In the genomic region with DNA sequence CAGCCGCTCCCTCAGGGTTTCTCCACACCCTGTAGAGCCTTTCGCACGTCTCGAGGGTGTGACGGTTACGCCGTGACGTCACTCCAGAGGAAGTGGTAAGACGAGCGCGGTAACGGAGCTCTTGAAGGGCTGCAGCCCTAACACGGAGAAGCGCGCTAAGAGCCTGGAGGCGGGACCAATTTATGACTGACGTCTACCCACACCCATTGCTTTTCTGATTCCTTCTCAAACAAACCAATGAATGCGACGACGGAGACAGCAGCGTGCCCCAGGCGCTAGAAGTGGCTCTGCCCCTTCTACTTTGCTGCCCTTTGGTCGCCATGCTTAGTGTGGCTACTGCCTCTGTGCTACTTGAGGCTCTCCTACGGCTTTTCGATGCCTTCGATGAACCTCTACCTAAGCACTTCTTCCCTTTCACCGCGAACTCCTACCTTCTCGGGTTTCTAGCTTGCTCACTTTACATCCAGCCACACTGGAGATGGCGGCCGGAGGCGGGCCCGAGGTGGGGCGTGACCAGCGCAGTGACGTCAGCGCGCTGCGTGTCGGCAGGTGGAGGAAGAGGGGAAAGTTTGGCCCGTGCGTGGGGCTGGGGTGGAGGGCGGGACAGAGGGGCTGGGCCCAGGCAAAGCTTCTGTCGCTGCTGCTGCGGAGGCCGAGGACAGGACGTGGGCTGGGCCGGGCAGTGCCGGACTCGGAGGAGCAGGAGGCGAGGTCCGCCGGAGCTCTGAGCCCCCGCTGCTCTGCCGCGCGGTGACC, we compare ENCODE assay signal across 1 cellular context.
TF ChIP-seq lines count a peak whose summit lies in the region.

Gene OXSR1, plus strand, starts transcription at position 572 of the 756 bp plus-strand sequence. CDS start 340 bp downstream, outside the sequence.

TF ChIP-seq in SK-N-SH, 30 proteins besides CTCF, POLR2A, EP300 and RAD21 (continued from another document):
- TF ChIP-seq USF1 (IDR thresholded peaks at IDR 0.05; ENCODE audit: borderline replicate concordance, low read depth) (peak; percentile 18; the same call in 1 of the 2 replicates), CHD2 (IDR thresholded peaks at IDR 0.05; ENCODE audit: low read length, partially characterized antibody) (peak; percentile 33), RCOR1 (IDR thresholded peaks at IDR 0.05; ENCODE audit: low read length) (no peak; the same call in 1 of the 2 replicates), TAF1 (IDR thresholded peaks at IDR 0.05; ENCODE audit: borderline replicate concordance, low read depth, low read length) (peak; percentile 50), TCF12 (IDR thresholded peaks at IDR 0.05) (no peak), IRF3 (IDR thresholded peaks at IDR 0.05; ENCODE audit: low read depth, low read length) (peak; percentile 71), YY1 (IDR thresholded peaks at IDR 0.05; ENCODE audit: low read depth) (peak; percentile 99), FOSL2 (IDR thresholded peaks at IDR 0.05; ENCODE audit: borderline replicate concordance, low read depth) (no peak), TEAD4 (IDR thresholded peaks at IDR 0.05; ENCODE audit: borderline replicate concordance, insufficient read depth) (no peak), JUND (IDR thresholded peaks at IDR 0.05) (no peak), MXI1 (IDR thresholded peaks at IDR 0.05; ENCODE audit: low read depth, low read length) (peak; percentile 63; the same call in 1 of the 2 replicates), GATA2 (CRISPR knock-in tag; IDR thresholded peaks at IDR 0.05) (no peak), EZH2phosphoT487 (IDR thresholded peaks at IDR 0.05; ENCODE audit: borderline replicate concordance, low read depth) (no peak), ZBTB33 (IDR thresholded peaks at IDR 0.05; ENCODE audit: borderline replicate concordance, low read depth) (no peak), FOXJ3 (CRISPR knock-in tag; IDR thresholded peaks at IDR 0.05) (no peak), SMC3 (IDR thresholded peaks at IDR 0.05; ENCODE audit: low read depth, low read length) (no peak; the same call in 1 of the 2 replicates), MEF2A (IDR thresholded peaks at IDR 0.05; ENCODE audit: borderline replicate concordance, low read depth) (no peak), NFIC (IDR thresholded peaks at IDR 0.05; ENCODE audit: borderline replicate concordance) (no peak; the same call in 1 of the 2 replicates)
- TF ChIP-seq, protein P1, sequence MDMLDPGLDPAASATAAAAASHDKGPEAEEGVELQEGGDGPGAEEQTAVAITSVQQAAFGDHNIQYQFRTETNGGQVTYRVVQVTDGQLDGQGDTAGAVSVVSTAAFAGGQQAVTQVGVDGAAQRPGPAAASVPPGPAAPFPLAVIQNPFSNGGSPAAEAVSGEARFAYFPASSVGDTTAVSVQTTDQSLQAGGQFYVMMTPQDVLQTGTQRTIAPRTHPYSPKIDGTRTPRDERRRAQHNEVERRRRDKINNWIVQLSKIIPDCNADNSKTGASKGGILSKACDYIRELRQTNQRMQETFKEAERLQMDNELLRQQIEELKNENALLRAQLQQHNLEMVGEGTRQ (IDR thresholded peaks at IDR 0.05; ENCODE audit: borderline replicate concordance, low read depth, low read length): no peak
- TF ChIP-seq, protein P2, sequence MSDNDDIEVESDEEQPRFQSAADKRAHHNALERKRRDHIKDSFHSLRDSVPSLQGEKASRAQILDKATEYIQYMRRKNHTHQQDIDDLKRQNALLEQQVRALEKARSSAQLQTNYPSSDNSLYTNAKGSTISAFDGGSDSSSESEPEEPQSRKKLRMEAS (IDR thresholded peaks at IDR 0.05; ENCODE audit: low read depth): peak; percentile 85
